16 cellular contexts compared by ENCODE assay signal in genomic region chr1:203311368-203312301, GRCh38. TPM values are rescaled to one million over a fixed set of nuclear protein-coding genes. Genes with fewer than 3 reads are reported as not detected.
DNase-seq lines count a peak whose midpoint lies in the region; ATAC-seq and TF ChIP-seq lines count a peak whose summit lies in the region.
"Had no signal": no experiment of that assay in that cellular context is flagged by ENCODE, and none has a peak within 500 bp of the region (broad histone marks: within the 10 kb centered on the region; RNA-seq: fewer than 3 reads in every experiment).

No MANE protein-coding gene starts in this region.

- WGBS in adrenal gland, 4 donors = 86 to 93% (median 89%) methylated on average over 3 of the region's 3 CpGs

- peaks cover 46% of the 10 kb centered on the region for H3K4me1 ChIP-seq in CD8-positive, alpha-beta memory T cell (ENCODE audit: insufficient read depth, low read length)
- peaks cover 39 to 47% of the 10 kb centered on the region in 2 experiments for H3K4me1 ChIP-seq in neutrophil (ENCODE audit: control insufficient read depth in 1 of 2, insufficient read depth in 1 of 2, low read depth in 1 of 2, low read length in 1 of 2)
- H3K4me1 ChIP-seq in adrenal gland (replicated peaks in 1 of 2) = peaks cover 14 to 42% of the 10 kb centered on the region in 2 donors

- no peak for DNase-seq in CD8-positive, alpha-beta memory T cell
- DNase-seq in HT-29 (ENCODE audit: low spot score) = peak; percentile 19
- no peak for DNase-seq in activated CD8-positive, alpha-beta T cell treated with anti-CD3 and anti-CD28 coated beads, Interleukin-2, amount 10 ng/mL, durations not matched to agents 7 days and 5 days
- DNase-seq in head of caudate nucleus = no peak
- DNase-seq in adrenal gland = no peak
- DNase-seq: activated effector memory CD4-positive, alpha-beta T cell treated with anti-CD3 and anti-CD28 coated beads, Interleukin-2, amount 50 U/mL, for 16 hours; cerebellar nuclear complex; mesendoderm; NCI-H1436; NCI-H524; Right ventricle myocardium superior; stimulated activated CD4-positive, alpha-beta T cell treated with anti-CD3 and anti-CD28 coated beads, Interleukin-4, amount 100 ng/mL, for 24 hours; substantia nigra had no signal

- H3K36me3 ChIP-seq in CD8-positive, alpha-beta memory T cell (ENCODE audit: insufficient read depth, low read length) = peaks cover 44% of the 10 kb centered on the region
- H3K36me3 ChIP-seq in neutrophil (peaks cover 51% of the 10 kb centered on the region), adrenal gland (replicated peaks in 1 of 2) (peaks cover 0 to 22% of the 10 kb centered on the region in 2 donors)

- TF ChIP-seq CTCF in neutrophil (IDR thresholded peaks at IDR 0.05) = no peak
- TF ChIP-seq CTCF in adrenal gland (IDR thresholded peaks at IDR 0.05) = no peak

- no peak for TF ChIP-seq POLR2A in adrenal gland (IDR thresholded peaks at IDR 0.05)

- H3K27me3 Mint-ChIP-seq in CD8-positive, alpha-beta memory T cell = peaks cover 0 to 6% of the 10 kb centered on the region in 2 donors
- H3K27me3 Mint-ChIP-seq in activated CD8-positive, alpha-beta T cell treated with anti-CD3 and anti-CD28 coated beads, Interleukin-2, amount 10 ng/mL, durations not matched to agents 7 days and 5 days (ENCODE audit: low read depth) = no peaks in the 10 kb centered on the region

- peaks cover 53 to 65% (median 60%) of the 10 kb centered on the region in 3 donors for H3K4me1 Mint-ChIP-seq in CD8-positive, alpha-beta memory T cell
- peaks cover 44% of the 10 kb centered on the region for H3K4me1 Mint-ChIP-seq in activated CD8-positive, alpha-beta T cell treated with anti-CD3 and anti-CD28 coated beads, Interleukin-2, amount 10 ng/mL, durations not matched to agents 7 days and 5 days (ENCODE audit: low read depth)

- no peaks in the 10 kb centered on the region for H3K9me3 ChIP-seq in CD8-positive, alpha-beta memory T cell (ENCODE audit: low read length)
- no peaks in the 10 kb centered on the region for H3K9me3 ChIP-seq in neutrophil
- no peaks in the 10 kb centered on the region for H3K9me3 ChIP-seq in adrenal gland (replicated peaks in 1 of 3)
- H3K9me3 ChIP-seq: esophagus muscularis mucosa had no signal

- H3K27ac ChIP-seq in CD8-positive, alpha-beta memory T cell (ENCODE audit: low read depth, low read length) = no peak overlapping the region
- H3K27ac ChIP-seq in neutrophil (peak overlapping the region; percentile 100), adrenal gland (no peak overlapping the region)

- ATAC-seq in activated CD8-positive, alpha-beta T cell treated with anti-CD3 and anti-CD28 coated beads, Interleukin-2, amount 10 ng/mL, durations not matched to agents 7 days and 5 days = no peak
- no peak for ATAC-seq in GM18907 (IDR thresholded peaks at IDR 0.05; ENCODE audit: unreplicated experiment)

- H3K4me3 ChIP-seq in CD8-positive, alpha-beta memory T cell (ENCODE audit: low read length) = no peak overlapping the region
- H3K4me3 ChIP-seq in neutrophil (ENCODE audit: low read depth in 1 of 2, low read length in 1 of 2) (no peak overlapping the region), adrenal gland (no peak overlapping the region)
- H3K4me3 ChIP-seq: esophagus muscularis mucosa had no signal

- POLR2A ChIA-PET in CD8-positive, alpha-beta memory T cell (lab: Charles Lee) = interaction anchor here (0.6 to 9.2 kb wide), 5 partner anchors 12 to 39 kb away, joined by 4 to 261 read pairs (median 5); no protein-coding TSS in a partner anchor
- POLR2A ChIA-PET in activated CD8-positive, alpha-beta T cell treated with anti-CD3 and anti-CD28 coated beads, Interleukin-2, amount 10 ng/mL, durations not matched to agents 7 days and 5 days (lab: Charles Lee) = interaction anchor here (7.2 to 7.3 kb wide), 3 partner anchors 22 to 42 kb away, joined by 96 to 376 read pairs (median 102); no protein-coding TSS in a partner anchor

- CTCF ChIA-PET in CD8-positive, alpha-beta memory T cell (lab: Charles Lee) = interaction anchor here (0.9 to 9.0 kb wide), 8 partner anchors 9 to 44 kb away, joined by 3 to 116 read pairs (median 38); no protein-coding TSS in a partner anchor
- CTCF ChIA-PET in activated CD8-positive, alpha-beta T cell treated with anti-CD3 and anti-CD28 coated beads, Interleukin-2, amount 10 ng/mL, durations not matched to agents 7 days and 5 days (lab: Charles Lee) = interaction anchor here (1.6 to 9.4 kb wide), 6 partner anchors 12 to 176 kb away, joined by 3 to 222 read pairs (median 125); no protein-coding TSS in a partner anchor

- no peaks in the 10 kb centered on the region for H3K9me3 Mint-ChIP-seq in CD8-positive, alpha-beta memory T cell
- no peaks in the 10 kb centered on the region for H3K9me3 Mint-ChIP-seq in activated CD8-positive, alpha-beta T cell treated with anti-CD3 and anti-CD28 coated beads, Interleukin-2, amount 10 ng/mL, durations not matched to agents 7 days and 5 days (ENCODE audit: insufficient read depth)

- intact Hi-C loops in head of caudate nucleus (cut with DNase I) (no loop called here), adrenal gland (cut with DNase I) (no loop called here)

- H3K4me3 Mint-ChIP-seq in CD8-positive, alpha-beta memory T cell = peak overlapping the region in 2 of 7 donors; percentile 17 to 51
- no peak overlapping the region for H3K4me3 Mint-ChIP-seq in activated CD8-positive, alpha-beta T cell treated with anti-CD3 and anti-CD28 coated beads, Interleukin-2, amount 10 ng/mL, durations not matched to agents 7 days and 5 days

- peak overlapping the region; percentile 31 to 99 (median 74) for H3K27ac Mint-ChIP-seq in CD8-positive, alpha-beta memory T cell
- peak overlapping the region; percentile 27 for H3K27ac Mint-ChIP-seq in activated CD8-positive, alpha-beta T cell treated with anti-CD3 and anti-CD28 coated beads, Interleukin-2, amount 10 ng/mL, durations not matched to agents 7 days and 5 days

- peaks cover 20 to 54% (median 31%) of the 10 kb centered on the region in 3 donors for H3K36me3 Mint-ChIP-seq in CD8-positive, alpha-beta memory T cell
- peaks cover 63% of the 10 kb centered on the region for H3K36me3 Mint-ChIP-seq in activated CD8-positive, alpha-beta T cell treated with anti-CD3 and anti-CD28 coated beads, Interleukin-2, amount 10 ng/mL, durations not matched to agents 7 days and 5 days (ENCODE audit: low read depth)

- no peaks in the 10 kb centered on the region for H3K27me3 ChIP-seq in CD8-positive, alpha-beta memory T cell (ENCODE audit: insufficient read depth, low read length, poor library complexity, severe bottlenecking)
- H3K27me3 ChIP-seq in neutrophil (no peaks in the 10 kb centered on the region), adrenal gland (no peaks in the 10 kb centered on the region)
- H3K27me3 ChIP-seq: esophagus muscularis mucosa had no signal

RNA-seq across cellular contexts. Expression of gene BTG2, which starts 6.3 kb away (rescaled TPM):
- 100 to 1,000 TPM in 1 of 2 experiments, 10 to 100 TPM in 1; 97.8 to 102 TPM for total RNA-seq in CD8-positive, alpha-beta memory T cell
- polyA plus RNA-seq in CD8-positive, alpha-beta memory T cell = 138 TPM
- 103 and 116 TPM in 2 replicates for total RNA-seq in HT-29 (2014; rRNA removed; shearing (Covaris generic))
- total RNA-seq in activated CD8-positive, alpha-beta T cell treated with anti-CD3 and anti-CD28 coated beads, Interleukin-2, amount 10 ng/mL, durations not matched to agents 7 days and 5 days = 10 to 100 TPM; 58.6 to 58.9 TPM
- total RNA-seq in adrenal gland = 100 to 1,000 TPM in 2 of 8 donors, 10 to 100 TPM in 6; 11.4 to 175 (median 52.5) TPM
- polyA plus RNA-seq in adrenal gland = 10 to 100 TPM; 16.6 to 58.8 (median 24.0) TPM

RNA-seq across cellular contexts. Expression of gene FMOD, which starts 39.3 kb away (rescaled TPM):
- total RNA-seq in CD8-positive, alpha-beta memory T cell = 1 to 10 TPM in 1 of 2 experiments, under 1 TPM in 1; 0.51 to 1.2 TPM
- polyA plus RNA-seq in CD8-positive, alpha-beta memory T cell = not detected
- 0.10 TPM in 1 of 2 replicates, not detected in the other for total RNA-seq in HT-29 (2014; rRNA removed; shearing (Covaris generic))
- not detected for total RNA-seq in activated CD8-positive, alpha-beta T cell treated with anti-CD3 and anti-CD28 coated beads, Interleukin-2, amount 10 ng/mL, durations not matched to agents 7 days and 5 days
- total RNA-seq in adrenal gland = 100 to 1,000 TPM in 1 of 8 donors, 10 to 100 TPM in 7; 12.1 to 231 (median 22.6) TPM
- polyA plus RNA-seq in adrenal gland = 10 to 100 TPM; 12.1 to 19.2 (median 17.2) TPM

Comparison
In these comparisons a context has a peak if more than half of its experiments do, and no peak if none do; other contexts are left out.
1. RNA of gene FMOD, which starts 39.3 kb away (total RNA-seq): 12.1 to 231 TPM in adrenal gland; 0.51 to 1.2 TPM in CD8-positive, alpha-beta memory T cell, 0.10 TPM in HT-29 and not detected in activated CD8-positive, alpha-beta T cell treated with anti-CD3 and anti-CD28 coated beads, Interleukin-2, amount 10 ng/mL, durations not matched to agents 7 days and 5 days; every median in the first group is over 4 times any median in the second.